16 cellular contexts compared by ENCODE assay signal in genomic region chr3:157300091-157300490, GRCh38.
"Had no signal": no experiment of that assay in that cellular context is flagged by ENCODE, and none has a peak within 500 bp of the region (broad histone marks: within the 10 kb centered on the region; RNA-seq: fewer than 3 reads in every experiment).

No MANE protein-coding gene starts in this region.

- H3K4me2 ChIP-seq: hepatocyte had no signal

- H3K4me1 Mint-ChIP-seq: natural killer cell had no signal

- H3K4me3 Mint-ChIP-seq: natural killer cell had no signal

- DNase-seq: activated CD4-positive, alpha-beta T cell treated with anti-CD3 and anti-CD28 coated beads for 1 hour; activated CD4-positive, alpha-beta T cell treated with anti-CD3 and anti-CD28 coated beads, Interleukin-2, amount 50 U/mL, for 4 hours; activated gamma-delta T cell; body of pancreas; central memory CD4-positive, alpha-beta T cell; colonic mucosa; mesenchymal stem cell; natural killer cell; stimulated activated CD4-positive, alpha-beta T cell treated with anti-CD3 and anti-CD28 coated beads, Interleukin-2, amount 100 ng/mL, for 24 hours; stimulated activated naive CD8-positive, alpha-beta T cell treated with anti-CD3 and anti-CD28 coated beads, Interleukin-15, Interleukin-2, amounts not matched to agents 100 U/mL and 50 U/mL, for 24 hours; substantia nigra; tibial artery; WERI-Rb-1 had no signal

- H3K9me3 ChIP-seq: body of pancreas, colonic mucosa, tibial artery had no signal

- H3K9me3 Mint-ChIP-seq: activated naive CD4-positive, alpha-beta T cell treated with anti-CD3 and anti-CD28 coated beads, Interleukin-2, amount 50 U/mL, for 72 hours; natural killer cell had no signal

- H3K4me1 ChIP-seq: body of pancreas, colonic mucosa, parathyroid adenoma had no signal

- H3K27me3 ChIP-seq: body of pancreas, colonic mucosa, hepatocyte, tibial artery had no signal

- H2AFZ ChIP-seq: hepatocyte, parathyroid adenoma had no signal

- H3K27ac Mint-ChIP-seq: activated naive CD4-positive, alpha-beta T cell treated with anti-CD3 and anti-CD28 coated beads, Interleukin-2, amount 50 U/mL, for 72 hours; natural killer cell had no signal

- H3K79me2 ChIP-seq: hepatocyte, parathyroid adenoma had no signal

- H3K4me3 ChIP-seq: body of pancreas, colonic mucosa, hepatocyte, tibial artery had no signal

- H3K27ac ChIP-seq: body of pancreas, colonic mucosa, hepatocyte, parathyroid adenoma, WERI-Rb-1 had no signal

- H3K36me3 Mint-ChIP-seq: activated naive CD4-positive, alpha-beta T cell treated with anti-CD3 and anti-CD28 coated beads, Interleukin-2, amount 50 U/mL, for 72 hours; natural killer cell had no signal

- H3K36me3 ChIP-seq: colonic mucosa, tibial artery, WERI-Rb-1 had no signal

- H3K9ac ChIP-seq: parathyroid adenoma had no signal
